In the genomic region with DNA sequence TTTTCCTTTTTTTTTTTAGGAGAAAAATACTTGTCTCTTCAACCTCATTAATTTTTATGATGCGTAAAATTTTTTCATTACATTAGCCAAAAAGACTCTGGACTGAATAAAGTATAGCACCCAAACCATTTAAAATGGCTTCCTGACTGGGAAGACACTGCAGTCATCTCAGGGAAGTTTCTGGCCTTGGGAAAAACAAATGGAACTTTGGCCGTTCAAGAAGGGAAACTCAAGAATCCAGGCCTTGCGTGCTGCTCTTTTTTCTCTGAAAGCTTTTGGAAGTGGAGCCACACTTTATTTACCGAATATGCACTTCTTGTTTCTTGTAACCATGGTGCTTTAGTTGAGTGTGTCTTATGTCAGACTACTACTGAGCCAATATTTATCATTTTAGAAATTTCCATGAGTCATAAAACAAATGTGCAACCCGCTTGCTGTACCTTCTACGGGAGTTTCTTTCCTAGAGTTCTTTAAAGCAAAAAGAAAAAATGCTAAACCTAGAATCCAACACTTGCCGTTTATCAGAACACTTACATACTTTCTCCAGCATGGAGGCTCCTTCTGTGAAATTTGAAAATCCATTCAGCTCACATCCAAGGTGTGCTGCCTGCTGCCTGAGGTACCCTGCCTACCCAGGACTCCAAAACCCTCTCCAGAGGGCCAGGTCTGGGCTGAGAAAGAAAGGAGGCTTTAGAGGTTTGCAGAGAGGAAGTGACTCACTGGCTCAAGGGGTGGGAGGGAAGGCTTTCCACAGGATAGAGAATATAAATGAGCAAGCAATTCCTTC, we compare ENCODE assay signal across 8 cellular contexts. TPM values are rescaled to one million over a fixed set of nuclear protein-coding genes. Genes with fewer than 3 reads are reported as not detected.
DNase-seq lines count a peak whose midpoint lies in the region; ATAC-seq and TF ChIP-seq lines count a peak whose summit lies in the region.

No MANE protein-coding gene starts in this region.

- no TSS peak for BruUV-seq in MCF 10A (replicated peaks; lab: Mats Ljungman, UMichigan)

- DNase-seq in SKM-1 (lab: John Stamatoyannopoulos, UW; ENCODE audit: unreplicated experiment), result peak; percentile 2
- DNase-seq in SKM-1 treated with dmso at 0.1 percent for 144 hours (lab: John Stamatoyannopoulos, UW; ENCODE audit: unreplicated experiment), result no peak
- DNase-seq in OCI-M1 (lab: John Stamatoyannopoulos, UW), result peak; percentile 56
- peak; percentile 89 for DNase-seq in MCF 10A (ENCODE audit: unreplicated experiment)
- DNase-seq in left lobe of liver (ENCODE audit: low spot score), result no peak
- no peak for DNase-seq in tibial nerve (ENCODE audit: low spot score in 2 of 2)
- DNase-seq in activated CD4-positive, CD25-positive, alpha-beta regulatory T cell (lab: John Stamatoyannopoulos, UW), result no peak

- no peak for TF ChIP-seq CTCF in MCF 10A (IDR thresholded peaks at IDR 0.05; ENCODE audit: unreplicated experiment)
- no peak for TF ChIP-seq CTCF in tibial nerve (IDR thresholded peaks at IDR 0.05)

- intact Hi-C loops in MCF 10A (cut with micrococcal nuclease), result loop anchor here (1.0 kb wide), 2 partner anchors 11 to 16 kb away; no protein-coding TSS in a partner anchor

- no peak overlapping the region for H3K4me3 ChIP-seq in tibial nerve

- no peaks in the 10 kb centered on the region for H3K9me3 Mint-ChIP-seq in MCF 10A (ENCODE audit: unreplicated experiment)

- H3K9me3 ChIP-seq in tibial nerve, result no peaks in the 10 kb centered on the region

- WGBS in tibial nerve, 2 donors, result 50 to 51% methylated on average over 7 of the region's 7 CpGs

- peak; percentile 15 for ATAC-seq in left lobe of liver
- no peak for ATAC-seq in HG03280 (IDR thresholded peaks at IDR 0.05; ENCODE audit: unreplicated experiment)

- H3K4me3 Mint-ChIP-seq in MCF 10A (ENCODE audit: unreplicated experiment), result peak overlapping the region; percentile 64

- no peak for TF ChIP-seq POLR2A in tibial nerve (IDR thresholded peaks at IDR 0.05)

- POLR2A ChIA-PET in MCF 10A (lab: Yijun Ruan, JAX), result interaction anchor here (0.6 to 9.4 kb wide), 13 partner anchors 9 to 1010 kb away, joined by 3 to 340 read pairs (median 8); partner anchors contain the start of genes BFSP1, DSTN, MGME1 and SNX5

- peaks cover 0 to 34% (median 14%) of the 10 kb centered on the region in 4 donors for H3K4me1 ChIP-seq in tibial nerve

- TF ChIP-seq EP300 in tibial nerve (IDR thresholded peaks at IDR 0.05), result peak in 1 of 2 donors; percentile 42

- H3K27me3 ChIP-seq in tibial nerve, result no peaks in the 10 kb centered on the region

- H3K27ac Mint-ChIP-seq in MCF 10A (ENCODE audit: low read depth, unreplicated experiment), result peak overlapping the region; percentile 97

- peaks cover 8% of the 10 kb centered on the region for H3K36me3 Mint-ChIP-seq in MCF 10A (ENCODE audit: insufficient read depth, unreplicated experiment)

- CTCF ChIA-PET in MCF 10A (lab: Yijun Ruan, JAX), result interaction anchor here (0.7 to 7.7 kb wide), 12 partner anchors 14 to 1042 kb away, joined by 3 to 72 read pairs (median 4); partner anchors contain the start of gene DSTN

- H3K36me3 ChIP-seq in tibial nerve, result no peaks in the 10 kb centered on the region

- peaks cover 36% of the 10 kb centered on the region for H3K4me1 Mint-ChIP-seq in MCF 10A (ENCODE audit: insufficient read depth, unreplicated experiment)

- peak overlapping the region in 3 of 4 donors; percentile 60 to 80 (median 79) for H3K27ac ChIP-seq in tibial nerve

- no peaks in the 10 kb centered on the region for H3K27me3 Mint-ChIP-seq in MCF 10A (ENCODE audit: insufficient read depth, unreplicated experiment)

RNA-seq across cellular contexts. Expression of gene DSTN, which starts 11.5 kb away (rescaled TPM):
- total RNA-seq in MCF 10A (2022) (217 and 280 TPM in 2 replicates), left lobe of liver (96.2 TPM), tibial nerve (100 to 1,000 TPM; 166 to 322 (median 242) TPM)

RNA-seq across cellular contexts. Expression of gene BFSP1, which starts 27.2 kb away (rescaled TPM):
- 3.5 and 3.9 TPM in 2 replicates for total RNA-seq in MCF 10A (2022)
- total RNA-seq in left lobe of liver, result 0.10 TPM
- total RNA-seq in tibial nerve, result 1 to 10 TPM in 1 of 4 donors, under 1 TPM in 2, not detected in 1; 0.39 to 5.9 (median 0.63) TPM

Comparison
In these comparisons a context has a peak if more than half of its experiments do, and no peak if none do; other contexts are left out.
1. DNase-seq: peak in SKM-1 (single experiment), OCI-M1 (single experiment) and MCF 10A (single experiment); none in SKM-1 treated with dmso at 0.1 percent for 144 hours (single experiment), left lobe of liver (single experiment), tibial nerve (0 of 2) and activated CD4-positive, CD25-positive, alpha-beta regulatory T cell (0 of 4).